Comparison of ENCODE assay signal across 8 cellular contexts in the genomic region with DNA sequence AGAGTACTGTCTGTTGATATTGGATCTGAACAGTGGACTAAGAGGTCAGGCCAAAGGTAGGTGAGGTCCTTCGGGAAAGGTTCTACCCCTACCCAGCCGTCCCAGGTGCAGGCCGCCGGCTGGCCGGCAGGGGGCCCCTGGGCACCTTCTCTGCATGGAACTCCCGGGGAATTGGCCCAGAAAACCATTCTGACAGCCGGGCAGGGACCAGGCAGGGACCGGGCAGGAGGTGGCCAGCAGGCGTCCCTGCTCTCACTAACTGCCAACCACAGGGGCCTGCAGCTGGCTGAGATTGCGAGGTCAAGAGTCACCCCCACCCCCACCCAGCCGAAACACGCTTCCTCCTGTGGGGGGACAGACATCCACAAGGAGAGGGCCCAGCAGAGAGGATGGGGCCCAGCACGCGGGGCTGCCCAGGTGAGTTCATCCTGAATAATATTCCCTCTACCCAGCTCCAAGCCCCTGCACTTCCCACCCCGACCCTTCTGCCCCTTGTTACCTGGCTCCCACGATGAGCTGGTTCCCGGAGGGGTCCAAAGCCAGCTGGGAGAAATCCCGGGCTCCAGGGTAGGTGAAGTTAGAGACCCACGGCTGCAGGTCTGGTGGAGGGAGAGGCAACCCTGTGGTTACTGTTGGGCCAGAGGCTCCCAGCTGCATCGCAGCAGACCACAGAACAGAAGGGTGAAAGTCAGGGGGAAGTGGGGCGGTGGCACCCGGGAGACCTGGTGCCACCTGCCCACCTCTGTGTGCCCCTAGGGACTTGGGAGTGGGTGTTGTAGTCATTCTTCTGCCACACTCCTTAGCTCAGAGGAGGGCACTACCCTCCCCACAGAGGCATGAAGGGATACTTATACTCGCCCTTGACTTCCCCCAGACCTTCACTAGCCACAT.
DNase-seq lines count a peak whose midpoint lies in the region; ATAC-seq, FAIRE-seq and TF ChIP-seq lines count a peak whose summit lies in the region.

No MANE protein-coding gene starts in this region.

- no peak overlapping the region for H3K4me3 ChIP-seq in adipocyte (ENCODE audit: low read length)
- no peak overlapping the region for H3K4me3 ChIP-seq in heart right ventricle
- H3K4me3 ChIP-seq in psoas muscle = no peak overlapping the region

- H3K27me3 ChIP-seq in adipocyte (replicated peaks; ENCODE audit: control insufficient read depth, insufficient read depth, low read length) (peaks cover 12% of the 10 kb centered on the region), heart right ventricle (peaks cover 0 to 4% (median 0%) of the 10 kb centered on the region in 7 donors), psoas muscle (ENCODE audit: insufficient read depth in 3 of 3, low read length in 2 of 3) (no peaks in the 10 kb centered on the region)

- peaks cover 34% of the 10 kb centered on the region for H3K4me1 ChIP-seq in adipocyte (ENCODE audit: control insufficient read depth, insufficient read depth, low read length)
- peaks cover 0 to 52% (median 25%) of the 10 kb centered on the region in 9 donors for H3K4me1 ChIP-seq in heart right ventricle
- no peaks in the 10 kb centered on the region for H3K4me1 ChIP-seq in psoas muscle

- H3K27ac ChIP-seq in heart right ventricle (peak overlapping the region in 2 of 10 donors; percentile 22 to 48), psoas muscle (no peak overlapping the region)

- ATAC-seq in heart right ventricle = peak; percentile 75 to 92 (median 82)
- peak; percentile 85 to 93 (median 90) for ATAC-seq in psoas muscle
- no peak for ATAC-seq in GM19467 (IDR thresholded peaks at IDR 0.05; ENCODE audit: unreplicated experiment)

- peak; percentile 86 for DNase-seq in COLO829 (ENCODE audit: low spot score)
- DNase-seq in H54 (ENCODE audit: insufficient read length, low spot score) = peak; percentile 85
- DNase-seq in NCI-H510A treated with DMSO at 0.1 percent for 48 hours (lab: John Stamatoyannopoulos, UW) = peak; percentile 46
- DNase-seq in adipocyte (ENCODE audit: low read depth) = peak; percentile 60
- DNase-seq in heart right ventricle = peak; percentile 72 to 73
- peak; percentile 61 to 72 for DNase-seq in psoas muscle
- DNase-seq in DMS79 (lab: John Stamatoyannopoulos, UW) = no peak

- TF ChIP-seq CTCF in heart right ventricle (IDR thresholded peaks at IDR 0.05) = peak; percentile 66 to 96 (median 89)
- TF ChIP-seq CTCF in psoas muscle (IDR thresholded peaks at IDR 0.05) = peak; percentile 85

- 44% methylated on average over 23 of the region's 23 CpGs for WGBS in heart right ventricle, 2 donors
- WGBS in psoas muscle, 3 donors = 44 to 45% (median 44%) methylated on average over 23 of the region's 23 CpGs

- H3K36me3 ChIP-seq in adipocyte (ENCODE audit: control insufficient read depth, insufficient read depth, low read length, severe bottlenecking) (no peaks in the 10 kb centered on the region), heart right ventricle (no peaks in the 10 kb centered on the region), psoas muscle (ENCODE audit: insufficient read depth in 1 of 2, low read depth in 1 of 2) (no peaks in the 10 kb centered on the region)

- no peak overlapping the region for H3K9ac ChIP-seq in adipocyte (ENCODE audit: low read length)

- no peak for TF ChIP-seq POLR2A in H54 (IDR thresholded peaks at IDR 0.05; ENCODE audit: low read depth, low read length)

- intact Hi-C loops in heart right ventricle (cut with DNase I) (loop anchor here (1.0 to 10.0 kb wide), 8 partner anchors 39 to 614 kb away; a partner anchor contains a TSS), psoas muscle (cut with DNase I) (loop anchor here (2.0 to 10.0 kb wide), 3 partner anchors 86 to 322 kb away; no protein-coding TSS in a partner anchor)

- FAIRE-seq in H54 (lab: Jason Lieb, UNC) = no peak

- H3K9me3 ChIP-seq in adipocyte (ENCODE audit: control insufficient read depth, low read length) (no peaks in the 10 kb centered on the region), heart right ventricle (no peaks in the 10 kb centered on the region), psoas muscle (no peaks in the 10 kb centered on the region)
